ENCODE assay signal across 27 cellular contexts in the genomic region with DNA sequence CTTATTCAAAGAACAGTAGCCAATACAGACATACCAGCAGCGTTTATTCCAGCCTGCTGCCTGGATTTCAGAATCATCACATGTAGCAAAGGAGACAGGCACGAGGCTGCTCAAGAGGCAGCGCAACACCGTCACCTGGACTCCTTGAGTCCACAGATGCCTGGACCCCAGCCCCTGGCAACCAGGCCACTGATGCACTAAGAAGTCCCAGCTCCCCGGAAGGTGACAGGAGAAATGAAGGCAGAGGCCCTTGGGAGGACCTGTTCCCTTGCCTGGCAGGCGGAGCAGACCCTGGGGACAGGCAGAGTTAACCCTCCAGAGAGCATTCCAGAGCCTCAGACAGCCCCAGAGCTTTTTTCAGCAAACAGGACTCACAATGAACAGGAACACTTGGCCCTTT. TPM values are rescaled to one million over a fixed set of nuclear protein-coding genes. Genes with fewer than 3 reads are reported as not detected.
DNase-seq lines count a peak whose midpoint lies in the region; ATAC-seq, FAIRE-seq and TF ChIP-seq lines count a peak whose summit lies in the region.
"Had no signal": no experiment of that assay in that cellular context is flagged by ENCODE, and none has a peak within 500 bp of the region (broad histone marks: within the 10 kb centered on the region; RNA-seq: fewer than 3 reads in every experiment).

No MANE protein-coding gene starts in this region.

- no peak overlapping the region for H3K4me3 Mint-ChIP-seq in activated CD8-positive, alpha-beta T cell treated with anti-CD3 and anti-CD28 coated beads, Interleukin-2, amount 10 ng/mL, durations not matched to agents 7 days and 5 days
- no peak overlapping the region for H3K4me3 Mint-ChIP-seq in activated CD8-positive, alpha-beta T cell treated with anti-CD3 and anti-CD28 coated beads for 36 hours
- H3K4me3 Mint-ChIP-seq in endothelial cell (ENCODE audit: unreplicated experiment) (peak overlapping the region; percentile 67), progenitor cell of endocrine pancreas (ENCODE audit: low read depth) (no peak overlapping the region)

- peaks cover 16% of the 10 kb centered on the region for H3K4me1 ChIP-seq in upper lobe of right lung
- peaks cover 29% of the 10 kb centered on the region for H3K4me1 ChIP-seq in HepG2 (ENCODE audit: insufficient read depth, low read length)

- H3K27ac Mint-ChIP-seq in activated CD8-positive, alpha-beta T cell treated with anti-CD3 and anti-CD28 coated beads, Interleukin-2, amount 10 ng/mL, durations not matched to agents 7 days and 5 days: peak overlapping the region; percentile 25
- no peak overlapping the region for H3K27ac Mint-ChIP-seq in activated CD8-positive, alpha-beta T cell treated with anti-CD3 and anti-CD28 coated beads for 36 hours
- no peak overlapping the region for H3K27ac Mint-ChIP-seq in endothelial cell (ENCODE audit: unreplicated experiment)
- peak overlapping the region; percentile 91 for H3K27ac Mint-ChIP-seq in progenitor cell of endocrine pancreas

- CTCF ChIA-PET in activated CD8-positive, alpha-beta T cell treated with anti-CD3 and anti-CD28 coated beads, Interleukin-2, amount 10 ng/mL, durations not matched to agents 7 days and 5 days (lab: Charles Lee): interaction anchor here (0.8 to 11.9 kb wide), 3 partner anchors 17 to 100 kb away, joined by 3 to 134 read pairs (median 3); partner anchors contain the start of gene SMIM5
- CTCF ChIA-PET in activated CD8-positive, alpha-beta T cell treated with anti-CD3 and anti-CD28 coated beads for 36 hours (lab: Charles Lee): interaction anchor here (0.7 to 2.6 kb wide), 5 partner anchors 16 to 99 kb away, joined by 3 to 18 read pairs (median 6); partner anchors contain the start of gene SMIM5
- CTCF ChIA-PET in HepG2 (lab: Yijun Ruan, JAX; ENCODE audit: low intra/inter-chr PET ratio, low total read pairs): interaction anchor here (1.1 kb wide), 1 partner anchor 16 kb away, joined by 3 read pairs; the partner anchor contains the start of gene SMIM5

- TF ChIP-seq RAD21 in HepG2 (CRISPR knock-in tag; IDR thresholded peaks at IDR 0.05): no peak

- H3K27me3 Mint-ChIP-seq in activated CD8-positive, alpha-beta T cell treated with anti-CD3 and anti-CD28 coated beads, Interleukin-2, amount 10 ng/mL, durations not matched to agents 7 days and 5 days (ENCODE audit: low read depth): no peaks in the 10 kb centered on the region
- H3K27me3 Mint-ChIP-seq in activated CD8-positive, alpha-beta T cell treated with anti-CD3 and anti-CD28 coated beads for 36 hours: no peaks in the 10 kb centered on the region
- H3K27me3 Mint-ChIP-seq in endothelial cell (ENCODE audit: unreplicated experiment) (peaks cover 2% of the 10 kb centered on the region), progenitor cell of endocrine pancreas (no peaks in the 10 kb centered on the region)

- no peaks in the 10 kb centered on the region for H4K20me1 ChIP-seq in HepG2 (ENCODE audit: insufficient read depth, low read length)

- TF ChIP-seq EP300 in HepG2 (IDR thresholded peaks at IDR 0.05; ENCODE audit: low read depth in 2 of 2, low read length in 2 of 2): no peak
- no peak for TF ChIP-seq EP300 in HepG2 (CRISPR knock-in tag; IDR thresholded peaks at IDR 0.05; ENCODE audit: borderline replicate concordance)

- 100% methylated on average over 5 of the region's 6 CpGs for WGBS in HepG2 (ENCODE audit: low lambda C conversion rate)

- no peaks in the 10 kb centered on the region for H3K9me3 Mint-ChIP-seq in activated CD8-positive, alpha-beta T cell treated with anti-CD3 and anti-CD28 coated beads, Interleukin-2, amount 10 ng/mL, durations not matched to agents 7 days and 5 days (ENCODE audit: insufficient read depth)
- no peaks in the 10 kb centered on the region for H3K9me3 Mint-ChIP-seq in activated CD8-positive, alpha-beta T cell treated with anti-CD3 and anti-CD28 coated beads for 36 hours
- H3K9me3 Mint-ChIP-seq in endothelial cell (ENCODE audit: unreplicated experiment): no peaks in the 10 kb centered on the region
- H3K9me3 Mint-ChIP-seq in progenitor cell of endocrine pancreas (ENCODE audit: low read depth): no peaks in the 10 kb centered on the region

- intact Hi-C loops in activated CD8-positive, alpha-beta T cell treated with anti-CD3 and anti-CD28 coated beads for 36 hours (cut with micrococcal nuclease): no loop called here
- intact Hi-C loops in upper lobe of right lung (cut with DNase I): no loop called here
- intact Hi-C loops in HepG2 (cut with micrococcal nuclease; ENCODE audit: unreplicated experiment): no loop called here

- H3K27me3 ChIP-seq in upper lobe of right lung (no peaks in the 10 kb centered on the region), HepG2 (ENCODE audit: control insufficient read depth in 1 of 2, insufficient read depth in 2 of 2, low read length in 2 of 2) (no peaks in the 10 kb centered on the region)
- H3K27me3 ChIP-seq: Peyer's patch had no signal

- ATAC-seq in activated CD8-positive, alpha-beta T cell treated with anti-CD3 and anti-CD28 coated beads, Interleukin-2, amount 10 ng/mL, durations not matched to agents 7 days and 5 days: no peak
- no peak for ATAC-seq in activated CD8-positive, alpha-beta T cell treated with anti-CD3 and anti-CD28 coated beads for 36 hours
- no peak for ATAC-seq in upper lobe of right lung
- no peak for ATAC-seq in HepG2

- H3K9me3 ChIP-seq in upper lobe of right lung (no peaks in the 10 kb centered on the region), HepG2 (ENCODE audit: low read length) (no peaks in the 10 kb centered on the region)
- H3K9me3 ChIP-seq: Peyer's patch had no signal

- peaks cover 35% of the 10 kb centered on the region for H3K36me3 ChIP-seq in upper lobe of right lung
- H3K36me3 ChIP-seq in HepG2 (replicated peaks in 1 of 2; ENCODE audit: control insufficient read depth in 1 of 2, insufficient read depth in 2 of 2, low read length in 2 of 2): peaks cover 16 to 38% of the 10 kb centered on the region in 2 experiments

- no peak for TF ChIP-seq POLR2A in HepG2 (IDR thresholded peaks at IDR 0.05; ENCODE audit: insufficient read depth in 1 of 2, low read depth in 2 of 2, low read length in 2 of 2)

- peaks cover 20% of the 10 kb centered on the region for H3K36me3 Mint-ChIP-seq in activated CD8-positive, alpha-beta T cell treated with anti-CD3 and anti-CD28 coated beads, Interleukin-2, amount 10 ng/mL, durations not matched to agents 7 days and 5 days (ENCODE audit: low read depth)
- H3K36me3 Mint-ChIP-seq in activated CD8-positive, alpha-beta T cell treated with anti-CD3 and anti-CD28 coated beads for 36 hours (ENCODE audit: low read depth): peaks cover 21% of the 10 kb centered on the region
- H3K36me3 Mint-ChIP-seq in endothelial cell (ENCODE audit: low read depth, unreplicated experiment) (peaks cover 18% of the 10 kb centered on the region), progenitor cell of endocrine pancreas (ENCODE audit: insufficient read depth) (peaks cover 22% of the 10 kb centered on the region)

- no peak for DNase-seq in activated CD8-positive, alpha-beta T cell treated with anti-CD3 and anti-CD28 coated beads, Interleukin-2, amount 10 ng/mL, durations not matched to agents 7 days and 5 days
- no peak for DNase-seq in activated CD8-positive, alpha-beta T cell treated with anti-CD3 and anti-CD28 coated beads for 36 hours
- DNase-seq in endothelial cell (ENCODE audit: low spot score) (no peak), progenitor cell of endocrine pancreas (ENCODE audit: low spot score, unreplicated experiment) (no peak), upper lobe of right lung (peak; percentile 33), HepG2 (ENCODE audit: low spot score) (no peak), NCI-H1694 (lab: John Stamatoyannopoulos, UW) (no peak), RKO (ENCODE audit: low spot score) (no peak)
- DNase-seq: AML-193, DMS53, GDM1, H7, Karpas-422, MV-4-11, NCI-H1105 treated with DMSO at 0.1 percent for 48 hours, NCI-H2081, NCI-H2171, NCI-H345, NCI-H524 treated with DMSO at 0.1 percent for 48 hours, NCI-H82, Peyer's patch, Right ventricle myocardium superior had no signal

- H3K27ac ChIP-seq in upper lobe of right lung (no peak overlapping the region), HepG2 (ENCODE audit: extremely low read length, insufficient read depth, low read length) (no peak overlapping the region)
- H3K27ac ChIP-seq: 22Rv1, C4-2B, Peyer's patch had no signal

- H3K4me2 ChIP-seq in HepG2 (ENCODE audit: low read depth, low read length): no peak overlapping the region

- FAIRE-seq in HepG2 (lab: Jason Lieb, UNC): no peak
- FAIRE-seq: D721Med, GM19239 had no signal

- H3K4me3 ChIP-seq in upper lobe of right lung: no peak overlapping the region
- no peak overlapping the region for H3K4me3 ChIP-seq in HepG2 (replicated peaks in 1 of 3; ENCODE audit: insufficient read depth in 1 of 3, low read depth in 2 of 3, low read length in 3 of 3)
- H3K4me3 ChIP-seq: Peyer's patch had no signal

- no peak overlapping the region for H3K9ac ChIP-seq in HepG2 (ENCODE audit: insufficient read depth, low read depth, low read length)

- no peak for TF ChIP-seq CTCF in activated CD8-positive, alpha-beta T cell treated with anti-CD3 and anti-CD28 coated beads for 36 hours (IDR thresholded peaks at IDR 0.05)
- TF ChIP-seq CTCF in endothelial cell (IDR thresholded peaks at IDR 0.05; ENCODE audit: unreplicated experiment): no peak
- TF ChIP-seq CTCF in progenitor cell of endocrine pancreas (IDR thresholded peaks at IDR 0.05; ENCODE audit: unreplicated experiment): no peak
- no peak for TF ChIP-seq CTCF in upper lobe of right lung (IDR thresholded peaks at IDR 0.05)
- TF ChIP-seq CTCF in HepG2 (CRISPR knock-in tag; IDR thresholded peaks at IDR 0.05): no peak

- POLR2A ChIA-PET in activated CD8-positive, alpha-beta T cell treated with anti-CD3 and anti-CD28 coated beads, Interleukin-2, amount 10 ng/mL, durations not matched to agents 7 days and 5 days (lab: Charles Lee): interaction anchor here (2.2 kb wide), 1 partner anchor 18 kb away, joined by 7 read pairs; the partner anchor contains the start of genes RECQL5 and SAP30BP
- POLR2A ChIA-PET in activated CD8-positive, alpha-beta T cell treated with anti-CD3 and anti-CD28 coated beads for 36 hours (lab: Charles Lee): interaction anchor here (0.8 to 0.9 kb wide), 2 partner anchors 13 to 14 kb away, joined by 3 to 5 read pairs; no protein-coding TSS in a partner anchor
- POLR2A ChIA-PET in HepG2 (lab: Yijun Ruan, JAX): no interaction called here

- H2AFZ ChIP-seq in HepG2 (ENCODE audit: low read length): no peak overlapping the region

- H3K4me1 Mint-ChIP-seq in activated CD8-positive, alpha-beta T cell treated with anti-CD3 and anti-CD28 coated beads, Interleukin-2, amount 10 ng/mL, durations not matched to agents 7 days and 5 days (ENCODE audit: low read depth): peaks cover 36% of the 10 kb centered on the region
- peaks cover 9% of the 10 kb centered on the region for H3K4me1 Mint-ChIP-seq in activated CD8-positive, alpha-beta T cell treated with anti-CD3 and anti-CD28 coated beads for 36 hours (ENCODE audit: low read depth)
- H3K4me1 Mint-ChIP-seq in endothelial cell (ENCODE audit: unreplicated experiment): peaks cover 16% of the 10 kb centered on the region
- H3K4me1 Mint-ChIP-seq in progenitor cell of endocrine pancreas (ENCODE audit: low read depth): peaks cover 29% of the 10 kb centered on the region

- peaks cover 6% of the 10 kb centered on the region for H3K79me2 ChIP-seq in HepG2 (ENCODE audit: insufficient read depth, low read length)

- in situ Hi-C loops in HepG2 (cut with HindIII; ENCODE audit: extremely low pct_ligation_motif_present, low pct_unique_long_range_greater_than_20kb): no loop called here

- no TSS peak for BruUV-seq in HepG2 (replicated peaks; lab: Mats Ljungman, UMichigan)

RNA-seq across cellular contexts. Expression of gene SMIM5, which starts 16.5 kb away (rescaled TPM):
- under 1 TPM in 1 of 2 experiments, not detected in 1; 0.31 TPM for total RNA-seq in activated CD8-positive, alpha-beta T cell treated with anti-CD3 and anti-CD28 coated beads, Interleukin-2, amount 10 ng/mL, durations not matched to agents 7 days and 5 days
- total RNA-seq in activated CD8-positive, alpha-beta T cell treated with anti-CD3 and anti-CD28 coated beads for 36 hours: under 1 TPM; 0.07 to 0.25 TPM
- total RNA-seq in endothelial cell (ENCODE audit: unreplicated experiment) (1.1 TPM), progenitor cell of endocrine pancreas (3.3 and 4.4 TPM in 2 replicates), upper lobe of right lung (0.84 TPM), HepG2 (2016; rRNA removed; fragmentation: Illumina TruSeq; extraction: Trizol) (not detected in 2 replicates)
- total RNA-seq in HepG2 (2016; cell fraction: cytosol; rRNA removed; fragmentation: Illumina TruSeq; extraction: Trizol; ENCODE audit: low read depth): not detected in 2 replicates
- 0.09 TPM in 1 of 2 replicates, not detected in the other for total RNA-seq in HepG2 (2016; cell fraction: insoluble cytoplasmic fraction; rRNA removed; fragmentation: Illumina TruSeq; extraction: Trizol)
- total RNA-seq in HepG2 (2016; cell fraction: membrane; rRNA removed; fragmentation: Illumina TruSeq; extraction: Trizol): not detected in 2 replicates
- total RNA-seq in HepG2 (2016; cell fraction: nucleus; rRNA removed; fragmentation: Illumina TruSeq; extraction: Trizol): not detected in 2 replicates
- polyA plus RNA-seq in HepG2 (2011; rRNA removed): 0.05 TPM in 1 of 2 replicates, not detected in the other
- 0.05 TPM in 1 of 2 replicates, not detected in the other for polyA plus RNA-seq in HepG2 (2011; cell fraction: cytosol; rRNA removed)
- 0.35 and 0.80 TPM in 2 replicates for polyA plus RNA-seq in HepG2 (2011; cell fraction: nucleus; rRNA removed)
- 0.20 and 0.48 TPM in 2 replicates for polyA plus RNA-seq in HepG2 (2012)
- not detected in 2 replicates for polyA plus RNA-seq in HepG2 (2016; cell fraction: cytosol; fragmentation: Illumina TruSeq; extraction: Trizol; ENCODE audit: low read depth)
- polyA plus RNA-seq in HepG2 (2016; cell fraction: insoluble cytoplasmic fraction; fragmentation: Illumina TruSeq; extraction: Trizol; ENCODE audit: low read depth): 0.14 TPM in 1 of 2 replicates, not detected in the other
- not detected in 2 replicates for polyA plus RNA-seq in HepG2 (2016; cell fraction: membrane; fragmentation: Illumina TruSeq; extraction: Trizol; ENCODE audit: low read depth)
- not detected in 2 replicates for polyA plus RNA-seq in HepG2 (2016; cell fraction: nucleus; fragmentation: Illumina TruSeq; extraction: Trizol; ENCODE audit: insufficient read depth, low read depth)
- not detected in 2 replicates for polyA minus RNA-seq in HepG2 (2011; rRNA and poly(A)+ RNA removed; ENCODE audit: low replicate concordance)
- polyA minus RNA-seq in HepG2 (2011; cell fraction: cytosol; rRNA and poly(A)+ RNA removed): not detected in 2 replicates
- 0.26 TPM in 1 of 2 replicates, not detected in the other for polyA minus RNA-seq in HepG2 (2011; cell fraction: nucleus; rRNA and poly(A)+ RNA removed)
- total RNA-seq: H7, M059J had no signal

RNA-seq across cellular contexts. Expression of gene RECQL5, which starts 17.3 kb away (rescaled TPM):
- total RNA-seq in activated CD8-positive, alpha-beta T cell treated with anti-CD3 and anti-CD28 coated beads, Interleukin-2, amount 10 ng/mL, durations not matched to agents 7 days and 5 days: 10 to 100 TPM; 37.6 to 43.9 TPM
- total RNA-seq in activated CD8-positive, alpha-beta T cell treated with anti-CD3 and anti-CD28 coated beads for 36 hours: 10 to 100 TPM; 33.3 to 34.2 TPM
- 40.2 TPM for total RNA-seq in endothelial cell (ENCODE audit: unreplicated experiment)
- total RNA-seq in progenitor cell of endocrine pancreas: 66.8 and 67.7 TPM in 2 replicates
- 43.1 TPM for total RNA-seq in upper lobe of right lung
- total RNA-seq in HepG2 (2016; rRNA removed; fragmentation: Illumina TruSeq; extraction: Trizol): 17.8 and 32.0 TPM in 2 replicates
- 38.8 and 39.2 TPM in 2 replicates for total RNA-seq in HepG2 (2016; cell fraction: cytosol; rRNA removed; fragmentation: Illumina TruSeq; extraction: Trizol; ENCODE audit: low read depth)
- 17.8 and 31.1 TPM in 2 replicates for total RNA-seq in HepG2 (2016; cell fraction: insoluble cytoplasmic fraction; rRNA removed; fragmentation: Illumina TruSeq; extraction: Trizol)
- 9.2 and 11.3 TPM in 2 replicates for total RNA-seq in HepG2 (2016; cell fraction: membrane; rRNA removed; fragmentation: Illumina TruSeq; extraction: Trizol)
- total RNA-seq in HepG2 (2016; cell fraction: nucleus; rRNA removed; fragmentation: Illumina TruSeq; extraction: Trizol): 41.9 and 45.5 TPM in 2 replicates
- polyA plus RNA-seq in HepG2 (2011; rRNA removed): 27.7 and 33.4 TPM in 2 replicates
- polyA plus RNA-seq in HepG2 (2011; cell fraction: cytosol; rRNA removed): 8.7 and 11.9 TPM in 2 replicates
- polyA plus RNA-seq in HepG2 (2011; cell fraction: nucleus; rRNA removed): 256 and 300 TPM in 2 replicates
- polyA plus RNA-seq in HepG2 (2012): 38.2 and 41.9 TPM in 2 replicates
- polyA plus RNA-seq in HepG2 (2016; cell fraction: cytosol; fragmentation: Illumina TruSeq; extraction: Trizol; ENCODE audit: low read depth): 1.7 and 1.9 TPM in 2 replicates
- polyA plus RNA-seq in HepG2 (2016; cell fraction: insoluble cytoplasmic fraction; fragmentation: Illumina TruSeq; extraction: Trizol; ENCODE audit: low read depth): 12.2 and 17.3 TPM in 2 replicates
- 3.6 and 4.1 TPM in 2 replicates for polyA plus RNA-seq in HepG2 (2016; cell fraction: membrane; fragmentation: Illumina TruSeq; extraction: Trizol; ENCODE audit: low read depth)
- 112 and 116 TPM in 2 replicates for polyA plus RNA-seq in HepG2 (2016; cell fraction: nucleus; fragmentation: Illumina TruSeq; extraction: Trizol; ENCODE audit: insufficient read depth, low read depth)
- 51.0 and 71.9 TPM in 2 replicates for polyA minus RNA-seq in HepG2 (2011; rRNA and poly(A)+ RNA removed; ENCODE audit: low replicate concordance)
- 15.1 and 15.3 TPM in 2 replicates for polyA minus RNA-seq in HepG2 (2011; cell fraction: cytosol; rRNA and poly(A)+ RNA removed)
- 69.1 and 72.6 TPM in 2 replicates for polyA minus RNA-seq in HepG2 (2011; cell fraction: nucleus; rRNA and poly(A)+ RNA removed)

RNA-seq across cellular contexts. Expression of gene SAP30BP, which starts 17.5 kb away (rescaled TPM):
- total RNA-seq in activated CD8-positive, alpha-beta T cell treated with anti-CD3 and anti-CD28 coated beads, Interleukin-2, amount 10 ng/mL, durations not matched to agents 7 days and 5 days: 10 to 100 TPM; 88.7 to 93.7 TPM
- total RNA-seq in activated CD8-positive, alpha-beta T cell treated with anti-CD3 and anti-CD28 coated beads for 36 hours: 10 to 100 TPM; 73.0 to 75.8 TPM
- 125 TPM for total RNA-seq in endothelial cell (ENCODE audit: unreplicated experiment)
- 102 and 103 TPM in 2 replicates for total RNA-seq in progenitor cell of endocrine pancreas
- 71.4 TPM for total RNA-seq in upper lobe of right lung
- 99.4 and 109 TPM in 2 replicates for total RNA-seq in HepG2 (2016; rRNA removed; fragmentation: Illumina TruSeq; extraction: Trizol)
- total RNA-seq in HepG2 (2016; cell fraction: cytosol; rRNA removed; fragmentation: Illumina TruSeq; extraction: Trizol; ENCODE audit: low read depth): 35.7 and 41.2 TPM in 2 replicates
- total RNA-seq in HepG2 (2016; cell fraction: insoluble cytoplasmic fraction; rRNA removed; fragmentation: Illumina TruSeq; extraction: Trizol): 105 and 112 TPM in 2 replicates
- total RNA-seq in HepG2 (2016; cell fraction: membrane; rRNA removed; fragmentation: Illumina TruSeq; extraction: Trizol): 35.1 and 45.2 TPM in 2 replicates
- total RNA-seq in HepG2 (2016; cell fraction: nucleus; rRNA removed; fragmentation: Illumina TruSeq; extraction: Trizol): 76.4 and 82.2 TPM in 2 replicates
- polyA plus RNA-seq in HepG2 (2011; rRNA removed): 67.7 and 80.1 TPM in 2 replicates
- polyA plus RNA-seq in HepG2 (2011; cell fraction: cytosol; rRNA removed): 59.4 and 67.4 TPM in 2 replicates
- polyA plus RNA-seq in HepG2 (2011; cell fraction: nucleus; rRNA removed): 191 and 218 TPM in 2 replicates
- polyA plus RNA-seq in HepG2 (2012): 57.3 and 65.0 TPM in 2 replicates
- 20.2 and 20.5 TPM in 2 replicates for polyA plus RNA-seq in HepG2 (2016; cell fraction: cytosol; fragmentation: Illumina TruSeq; extraction: Trizol; ENCODE audit: low read depth)
- 110 and 119 TPM in 2 replicates for polyA plus RNA-seq in HepG2 (2016; cell fraction: insoluble cytoplasmic fraction; fragmentation: Illumina TruSeq; extraction: Trizol; ENCODE audit: low read depth)
- 27.8 and 32.7 TPM in 2 replicates for polyA plus RNA-seq in HepG2 (2016; cell fraction: membrane; fragmentation: Illumina TruSeq; extraction: Trizol; ENCODE audit: low read depth)
- polyA plus RNA-seq in HepG2 (2016; cell fraction: nucleus; fragmentation: Illumina TruSeq; extraction: Trizol; ENCODE audit: insufficient read depth, low read depth): 131 and 143 TPM in 2 replicates
- polyA minus RNA-seq in HepG2 (2011; rRNA and poly(A)+ RNA removed; ENCODE audit: low replicate concordance): 42.3 and 45.2 TPM in 2 replicates
- 17.6 and 28.8 TPM in 2 replicates for polyA minus RNA-seq in HepG2 (2011; cell fraction: cytosol; rRNA and poly(A)+ RNA removed)
- polyA minus RNA-seq in HepG2 (2011; cell fraction: nucleus; rRNA and poly(A)+ RNA removed): 90.4 and 101 TPM in 2 replicates

Comparison
In these comparisons a context has a peak if more than half of its experiments do, and no peak if none do; other contexts are left out.
1. H3K27ac Mint-ChIP-seq: peak in activated CD8-positive, alpha-beta T cell treated with anti-CD3 and anti-CD28 coated beads, Interleukin-2, amount 10 ng/mL, durations not matched to agents 7 days and 5 days (single experiment) and progenitor cell of endocrine pancreas (single experiment); none in activated CD8-positive, alpha-beta T cell treated with anti-CD3 and anti-CD28 coated beads for 36 hours (single experiment) and endothelial cell (single experiment).